In genomic region chr9:136720251-136720886, GRCh38 we compare ENCODE assay signal across 1 cellular context.
TF ChIP-seq lines count a peak whose summit lies in the region.

No MANE protein-coding gene starts in this region.

TF ChIP-seq in HEK293, 187 proteins besides CTCF, POLR2A, EP300 and RAD21 (continued from another document and continues in another):
- TF ChIP-seq ZNF274 (IDR thresholded peaks at IDR 0.05; ENCODE audit: low read length) (no peak), ZNF274 (tag by site-specific recombination; IDR thresholded peaks at IDR 0.05; ENCODE audit: borderline replicate concordance) (no peak), ZNF560 (tag by site-specific recombination; IDR thresholded peaks at IDR 0.05; ENCODE audit: borderline replicate concordance) (no peak), ZNF558 (tag by site-specific recombination; IDR thresholded peaks at IDR 0.05) (no peak), ZNF621 (tag by site-specific recombination; IDR thresholded peaks at IDR 0.05) (no peak), YY2 (tag by site-specific recombination; IDR thresholded peaks at IDR 0.05) (no peak), ZNF366 (tag by site-specific recombination; conservative IDR thresholded peaks at IDR 0.05) (peak; percentile 82), REPIN1 (tag by site-specific recombination; IDR thresholded peaks at IDR 0.05; ENCODE audit: low read depth) (no peak), ZBTB8A (tag by site-specific recombination; IDR thresholded peaks at IDR 0.05) (0 out of 2 replicates have a peak, but pooled peaks have one; percentile 23), ZNF132 (tag by site-specific recombination; IDR thresholded peaks at IDR 0.05; ENCODE audit: borderline replicate concordance) (no peak), ZNF670 (tag by site-specific recombination; IDR thresholded peaks at IDR 0.05; ENCODE audit: low read depth) (no peak), ZNF654 (tag by site-specific recombination; IDR thresholded peaks at IDR 0.05; ENCODE audit: low read depth) (no peak), EGR2 (tag by site-specific recombination; IDR thresholded peaks at IDR 0.05; ENCODE audit: low read depth) (no peak), ZBTB1 (tag by site-specific recombination; IDR thresholded peaks at IDR 0.05) (no peak), ZNF624 (tag by site-specific recombination; IDR thresholded peaks at IDR 0.05) (no peak), HOXD13 (CRISPR knock-in tag; IDR thresholded peaks at IDR 0.05; ENCODE audit: borderline replicate concordance) (no peak), ZNF514 (tag by site-specific recombination; IDR thresholded peaks at IDR 0.05) (no peak), ZFHX2 (tag by site-specific recombination; conservative IDR thresholded peaks at IDR 0.05) (no peak), ZNF223 (tag by site-specific recombination; IDR thresholded peaks at IDR 0.05) (peak; percentile 71; the same call in 1 of the 2 replicates), ZNF548 (tag by site-specific recombination; IDR thresholded peaks at IDR 0.05) (no peak), KLF9 (tag by site-specific recombination; IDR thresholded peaks at IDR 0.05; ENCODE audit: low read depth) (peak; percentile 65), GLI2 (tag by site-specific recombination; IDR thresholded peaks at IDR 0.05; ENCODE audit: borderline replicate concordance, low read depth) (no peak), ZNF843 (tag by site-specific recombination; IDR thresholded peaks at IDR 0.05) (no peak), PRDM1 (tag by site-specific recombination; IDR thresholded peaks at IDR 0.05) (no peak), SCRT2 (tag by site-specific recombination; IDR thresholded peaks at IDR 0.05) (no peak), KLF1 (tag by site-specific recombination; IDR thresholded peaks at IDR 0.05) (peak; percentile 78), ZNF561 (tag by site-specific recombination; IDR thresholded peaks at IDR 0.05; ENCODE audit: borderline replicate concordance) (no peak), SP7 (tag by site-specific recombination; IDR thresholded peaks at IDR 0.05) (no peak), ZNF830 (tag by site-specific recombination; IDR thresholded peaks at IDR 0.05; ENCODE audit: low read depth) (no peak), ZNF398 (tag by site-specific recombination; IDR thresholded peaks at IDR 0.05) (peak; percentile 84), ZNF768 (tag by site-specific recombination; IDR thresholded peaks at IDR 0.05) (no peak), ZNF292 (tag by site-specific recombination; IDR thresholded peaks at IDR 0.05; ENCODE audit: borderline replicate concordance, low read depth) (no peak), MEIS1 (CRISPR knock-in tag; IDR thresholded peaks at IDR 0.05; ENCODE audit: borderline replicate concordance) (no peak), ZNF791 (tag by site-specific recombination; IDR thresholded peaks at IDR 0.05) (no peak), GLIS1 (tag by site-specific recombination; IDR thresholded peaks at IDR 0.05) (peak; percentile 98), ZNF394 (tag by site-specific recombination; IDR thresholded peaks at IDR 0.05; ENCODE audit: borderline replicate concordance) (no peak), SP3 (tag by site-specific recombination; IDR thresholded peaks at IDR 0.05) (0 out of 2 replicates have a peak, but pooled peaks have one; percentile 23), ZNF248 (tag by site-specific recombination; IDR thresholded peaks at IDR 0.05) (no peak), ZNF626 (tag by site-specific recombination; IDR thresholded peaks at IDR 0.05) (no peak), ZIC2 (tag by site-specific recombination; IDR thresholded peaks at IDR 0.05) (peak; percentile 91), KLF8 (tag by site-specific recombination; IDR thresholded peaks at IDR 0.05) (peak; percentile 75), PATZ1 (tag by site-specific recombination; IDR thresholded peaks at IDR 0.05) (peak; percentile 81), ZNF777 (tag by site-specific recombination; IDR thresholded peaks at IDR 0.05; ENCODE audit: borderline replicate concordance) (no peak)
- TF ChIP-seq, protein P1, sequence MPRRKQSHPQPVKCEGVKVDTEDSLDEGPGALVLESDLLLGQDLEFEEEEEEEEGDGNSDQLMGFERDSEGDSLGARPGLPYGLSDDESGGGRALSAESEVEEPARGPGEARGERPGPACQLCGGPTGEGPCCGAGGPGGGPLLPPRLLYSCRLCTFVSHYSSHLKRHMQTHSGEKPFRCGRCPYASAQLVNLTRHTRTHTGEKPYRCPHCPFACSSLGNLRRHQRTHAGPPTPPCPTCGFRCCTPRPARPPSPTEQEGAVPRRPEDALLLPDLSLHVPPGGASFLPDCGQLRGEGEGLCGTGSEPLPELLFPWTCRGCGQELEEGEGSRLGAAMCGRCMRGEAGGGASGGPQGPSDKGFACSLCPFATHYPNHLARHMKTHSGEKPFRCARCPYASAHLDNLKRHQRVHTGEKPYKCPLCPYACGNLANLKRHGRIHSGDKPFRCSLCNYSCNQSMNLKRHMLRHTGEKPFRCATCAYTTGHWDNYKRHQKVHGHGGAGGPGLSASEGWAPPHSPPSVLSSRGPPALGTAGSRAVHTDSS (tag by site-specific recombination; IDR thresholded peaks at IDR 0.05), result no peak
- TF ChIP-seq, protein P2, sequence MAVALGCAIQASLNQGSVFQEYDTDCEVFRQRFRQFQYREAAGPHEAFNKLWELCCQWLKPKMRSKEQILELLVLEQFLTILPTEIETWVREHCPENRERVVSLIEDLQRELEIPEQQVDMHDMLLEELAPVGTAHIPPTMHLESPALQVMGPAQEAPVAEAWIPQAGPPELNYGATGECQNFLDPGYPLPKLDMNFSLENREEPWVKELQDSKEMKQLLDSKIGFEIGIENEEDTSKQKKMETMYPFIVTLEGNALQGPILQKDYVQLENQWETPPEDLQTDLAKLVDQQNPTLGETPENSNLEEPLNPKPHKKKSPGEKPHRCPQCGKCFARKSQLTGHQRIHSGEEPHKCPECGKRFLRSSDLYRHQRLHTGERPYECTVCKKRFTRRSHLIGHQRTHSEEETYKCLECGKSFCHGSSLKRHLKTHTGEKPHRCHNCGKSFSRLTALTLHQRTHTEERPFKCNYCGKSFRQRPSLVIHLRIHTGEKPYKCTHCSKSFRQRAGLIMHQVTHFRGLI (tag by site-specific recombination; IDR thresholded peaks at IDR 0.05), result no peak
- TF ChIP-seq, protein P3, sequence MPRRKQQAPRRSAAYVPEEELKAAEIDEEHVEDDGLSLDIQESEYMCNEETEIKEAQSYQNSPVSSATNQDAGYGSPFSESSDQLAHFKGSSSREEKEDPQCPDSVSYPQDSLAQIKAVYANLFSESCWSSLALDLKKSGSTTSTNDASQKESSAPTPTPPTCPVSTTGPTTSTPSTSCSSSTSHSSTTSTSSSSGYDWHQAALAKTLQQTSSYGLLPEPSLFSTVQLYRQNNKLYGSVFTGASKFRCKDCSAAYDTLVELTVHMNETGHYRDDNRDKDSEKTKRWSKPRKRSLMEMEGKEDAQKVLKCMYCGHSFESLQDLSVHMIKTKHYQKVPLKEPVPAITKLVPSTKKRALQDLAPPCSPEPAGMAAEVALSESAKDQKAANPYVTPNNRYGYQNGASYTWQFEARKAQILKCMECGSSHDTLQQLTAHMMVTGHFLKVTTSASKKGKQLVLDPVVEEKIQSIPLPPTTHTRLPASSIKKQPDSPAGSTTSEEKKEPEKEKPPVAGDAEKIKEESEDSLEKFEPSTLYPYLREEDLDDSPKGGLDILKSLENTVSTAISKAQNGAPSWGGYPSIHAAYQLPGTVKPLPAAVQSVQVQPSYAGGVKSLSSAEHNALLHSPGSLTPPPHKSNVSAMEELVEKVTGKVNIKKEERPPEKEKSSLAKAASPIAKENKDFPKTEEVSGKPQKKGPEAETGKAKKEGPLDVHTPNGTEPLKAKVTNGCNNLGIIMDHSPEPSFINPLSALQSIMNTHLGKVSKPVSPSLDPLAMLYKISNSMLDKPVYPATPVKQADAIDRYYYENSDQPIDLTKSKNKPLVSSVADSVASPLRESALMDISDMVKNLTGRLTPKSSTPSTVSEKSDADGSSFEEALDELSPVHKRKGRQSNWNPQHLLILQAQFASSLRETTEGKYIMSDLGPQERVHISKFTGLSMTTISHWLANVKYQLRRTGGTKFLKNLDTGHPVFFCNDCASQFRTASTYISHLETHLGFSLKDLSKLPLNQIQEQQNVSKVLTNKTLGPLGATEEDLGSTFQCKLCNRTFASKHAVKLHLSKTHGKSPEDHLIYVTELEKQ (tag by site-specific recombination; IDR thresholded peaks at IDR 0.05; ENCODE audit: borderline replicate concordance), result no peak
- TF ChIP-seq, protein P4, sequence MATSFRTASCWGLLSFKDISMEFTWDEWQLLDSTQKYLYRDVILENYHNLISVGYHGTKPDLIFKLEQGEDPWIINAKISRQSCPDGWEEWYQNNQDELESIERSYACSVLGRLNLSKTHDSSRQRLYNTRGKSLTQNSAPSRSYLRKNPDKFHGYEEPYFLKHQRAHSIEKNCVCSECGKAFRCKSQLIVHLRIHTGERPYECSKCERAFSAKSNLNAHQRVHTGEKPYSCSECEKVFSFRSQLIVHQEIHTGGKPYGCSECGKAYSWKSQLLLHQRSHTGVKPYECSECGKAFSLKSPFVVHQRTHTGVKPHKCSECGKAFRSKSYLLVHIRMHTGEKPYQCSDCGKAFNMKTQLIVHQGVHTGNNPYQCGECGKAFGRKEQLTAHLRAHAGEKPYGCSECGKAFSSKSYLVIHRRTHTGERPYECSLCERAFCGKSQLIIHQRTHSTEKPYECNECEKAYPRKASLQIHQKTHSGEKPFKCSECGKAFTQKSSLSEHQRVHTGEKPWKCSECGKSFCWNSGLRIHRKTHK (tag by site-specific recombination; IDR thresholded peaks at IDR 0.05), result no peak
- TF ChIP-seq, protein P5, sequence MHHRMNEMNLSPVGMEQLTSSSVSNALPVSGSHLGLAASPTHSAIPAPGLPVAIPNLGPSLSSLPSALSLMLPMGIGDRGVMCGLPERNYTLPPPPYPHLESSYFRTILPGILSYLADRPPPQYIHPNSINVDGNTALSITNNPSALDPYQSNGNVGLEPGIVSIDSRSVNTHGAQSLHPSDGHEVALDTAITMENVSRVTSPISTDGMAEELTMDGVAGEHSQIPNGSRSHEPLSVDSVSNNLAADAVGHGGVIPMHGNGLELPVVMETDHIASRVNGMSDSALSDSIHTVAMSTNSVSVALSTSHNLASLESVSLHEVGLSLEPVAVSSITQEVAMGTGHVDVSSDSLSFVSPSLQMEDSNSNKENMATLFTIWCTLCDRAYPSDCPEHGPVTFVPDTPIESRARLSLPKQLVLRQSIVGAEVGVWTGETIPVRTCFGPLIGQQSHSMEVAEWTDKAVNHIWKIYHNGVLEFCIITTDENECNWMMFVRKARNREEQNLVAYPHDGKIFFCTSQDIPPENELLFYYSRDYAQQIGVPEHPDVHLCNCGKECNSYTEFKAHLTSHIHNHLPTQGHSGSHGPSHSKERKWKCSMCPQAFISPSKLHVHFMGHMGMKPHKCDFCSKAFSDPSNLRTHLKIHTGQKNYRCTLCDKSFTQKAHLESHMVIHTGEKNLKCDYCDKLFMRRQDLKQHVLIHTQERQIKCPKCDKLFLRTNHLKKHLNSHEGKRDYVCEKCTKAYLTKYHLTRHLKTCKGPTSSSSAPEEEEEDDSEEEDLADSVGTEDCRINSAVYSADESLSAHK (tag by site-specific recombination; IDR thresholded peaks at IDR 0.05), result peak; percentile 99
- TF ChIP-seq, protein P6, sequence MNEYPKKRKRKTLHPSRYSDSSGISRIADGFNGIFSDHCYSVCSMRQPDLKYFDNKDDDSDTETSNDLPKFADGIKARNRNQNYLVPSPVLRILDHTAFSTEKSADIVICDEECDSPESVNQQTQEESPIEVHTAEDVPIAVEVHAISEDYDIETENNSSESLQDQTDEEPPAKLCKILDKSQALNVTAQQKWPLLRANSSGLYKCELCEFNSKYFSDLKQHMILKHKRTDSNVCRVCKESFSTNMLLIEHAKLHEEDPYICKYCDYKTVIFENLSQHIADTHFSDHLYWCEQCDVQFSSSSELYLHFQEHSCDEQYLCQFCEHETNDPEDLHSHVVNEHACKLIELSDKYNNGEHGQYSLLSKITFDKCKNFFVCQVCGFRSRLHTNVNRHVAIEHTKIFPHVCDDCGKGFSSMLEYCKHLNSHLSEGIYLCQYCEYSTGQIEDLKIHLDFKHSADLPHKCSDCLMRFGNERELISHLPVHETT (tag by site-specific recombination; IDR thresholded peaks at IDR 0.05), result no peak
- TF ChIP-seq, protein P7, sequence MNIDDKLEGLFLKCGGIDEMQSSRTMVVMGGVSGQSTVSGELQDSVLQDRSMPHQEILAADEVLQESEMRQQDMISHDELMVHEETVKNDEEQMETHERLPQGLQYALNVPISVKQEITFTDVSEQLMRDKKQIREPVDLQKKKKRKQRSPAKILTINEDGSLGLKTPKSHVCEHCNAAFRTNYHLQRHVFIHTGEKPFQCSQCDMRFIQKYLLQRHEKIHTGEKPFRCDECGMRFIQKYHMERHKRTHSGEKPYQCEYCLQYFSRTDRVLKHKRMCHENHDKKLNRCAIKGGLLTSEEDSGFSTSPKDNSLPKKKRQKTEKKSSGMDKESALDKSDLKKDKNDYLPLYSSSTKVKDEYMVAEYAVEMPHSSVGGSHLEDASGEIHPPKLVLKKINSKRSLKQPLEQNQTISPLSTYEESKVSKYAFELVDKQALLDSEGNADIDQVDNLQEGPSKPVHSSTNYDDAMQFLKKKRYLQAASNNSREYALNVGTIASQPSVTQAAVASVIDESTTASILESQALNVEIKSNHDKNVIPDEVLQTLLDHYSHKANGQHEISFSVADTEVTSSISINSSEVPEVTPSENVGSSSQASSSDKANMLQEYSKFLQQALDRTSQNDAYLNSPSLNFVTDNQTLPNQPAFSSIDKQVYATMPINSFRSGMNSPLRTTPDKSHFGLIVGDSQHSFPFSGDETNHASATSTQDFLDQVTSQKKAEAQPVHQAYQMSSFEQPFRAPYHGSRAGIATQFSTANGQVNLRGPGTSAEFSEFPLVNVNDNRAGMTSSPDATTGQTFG (tag by site-specific recombination; IDR thresholded peaks at IDR 0.05; ENCODE audit: borderline replicate concordance), result no peak
